9 cellular contexts compared by ENCODE assay signal in genomic region chr7:151382079-151382885, GRCh38. TPM values are rescaled to one million over a fixed set of nuclear protein-coding genes. Genes with fewer than 3 reads are reported as not detected.
DNase-seq lines count a peak whose midpoint lies in the region; ATAC-seq lines count a peak whose summit lies in the region.
"Had no signal": no experiment of that assay in that cellular context is flagged by ENCODE, and none has a peak within 500 bp of the region (broad histone marks: within the 10 kb centered on the region; RNA-seq: fewer than 3 reads in every experiment).

No MANE protein-coding gene starts in this region.

- H3K4me1 Mint-ChIP-seq in T-helper 17 cell, result peaks cover 20% of the 10 kb centered on the region
- peaks cover 7 to 14% of the 10 kb centered on the region in 2 donors for H3K4me1 Mint-ChIP-seq in effector memory CD8-positive, alpha-beta T cell (ENCODE audit: low read depth in 2 of 2)

- intact Hi-C loops in sciatic nerve (cut with DNase I), result no loop called here

- H3K9me3 Mint-ChIP-seq in effector memory CD8-positive, alpha-beta T cell, result no peaks in the 10 kb centered on the region

- in situ Hi-C loops in KBM-7 (cut with MboI; ENCODE audit: low pct_unique_long_range_greater_than_20kb, low sequenced_read_pairs), result no loop called here

- peak overlapping the region; percentile 97 for H3K27ac Mint-ChIP-seq in T-helper 17 cell
- H3K27ac Mint-ChIP-seq in effector memory CD8-positive, alpha-beta T cell, result peak overlapping the region; percentile 74 to 91

- peaks cover 2% of the 10 kb centered on the region for H3K36me3 Mint-ChIP-seq in T-helper 17 cell (ENCODE audit: low read depth)
- peaks cover 32% of the 10 kb centered on the region for H3K36me3 Mint-ChIP-seq in effector memory CD8-positive, alpha-beta T cell (ENCODE audit: insufficient read depth)

- DNase-seq in NCI-H146 (lab: John Stamatoyannopoulos, UW), result peak; percentile 26
- DNase-seq in NCI-H146 treated with DMSO at 0.1 percent for 48 hours (lab: John Stamatoyannopoulos, UW; ENCODE audit: unreplicated experiment), result no peak
- DNase-seq in T-helper 17 cell, result peak; percentile 53 to 73 (median 66)
- DNase-seq in effector memory CD8-positive, alpha-beta T cell, result peak in 2 of 3 experiments; percentile 61 to 62
- DNase-seq in sciatic nerve (ENCODE audit: low spot score), result peak; percentile 59
- no peak for DNase-seq in NK-92 treated with Interleukin-12 subunit alpha and Interleukin-12 subunit beta, amount 100 ng/mL, for 24 hours (lab: John Stamatoyannopoulos, UW)
- no peak for DNase-seq in KBM-7
- DNase-seq: Karpas-422 had no signal

- H3K27me3 Mint-ChIP-seq in T-helper 17 cell, result no peaks in the 10 kb centered on the region
- H3K27me3 Mint-ChIP-seq in effector memory CD8-positive, alpha-beta T cell, result peaks cover 9 to 14% of the 10 kb centered on the region in 2 donors

- H3K4me3 Mint-ChIP-seq in T-helper 17 cell, result peak overlapping the region; percentile 91
- H3K4me3 Mint-ChIP-seq in effector memory CD8-positive, alpha-beta T cell, result peak overlapping the region; percentile 82 to 84

- ATAC-seq in T-helper 17 cell (peak; percentile 81), sciatic nerve (peak; percentile 2), HG03025 (IDR thresholded peaks at IDR 0.05; ENCODE audit: low FRiP score, unreplicated experiment) (no peak)
- ATAC-seq in effector memory CD8-positive, alpha-beta T cell (replicated peaks), result peak; percentile 72

- H3K9me3 ChIP-seq in T-helper 17 cell (ENCODE audit: control insufficient read depth, low read length, poor library complexity, severe bottlenecking), result no peaks in the 10 kb centered on the region

RNA-seq across cellular contexts. Expression of gene WDR86, which starts 27.6 kb away (rescaled TPM):
- 10 to 100 TPM in 1 of 2 donors, 1 to 10 TPM in 1; 9.7 to 24.4 TPM for total RNA-seq in T-helper 17 cell
- total RNA-seq in sciatic nerve, result 101 TPM

RNA-seq across cellular contexts. Expression of gene NUB1, which starts 40.7 kb away (rescaled TPM):
- 10 to 100 TPM; 71.9 to 87.2 TPM for total RNA-seq in T-helper 17 cell
- 48.5 TPM for total RNA-seq in sciatic nerve

RNA-seq across cellular contexts. Expression of gene CRYGN, which starts 57.7 kb away (rescaled TPM):
- under 1 TPM in 1 of 2 donors, not detected in 1; 0.99 TPM for total RNA-seq in T-helper 17 cell
- total RNA-seq in sciatic nerve, result 3.9 TPM

Comparison
In these comparisons a context has a peak if more than half of its experiments do, and no peak if none do; other contexts are left out.
1. DNase-seq: peak in NCI-H146 (single experiment), T-helper 17 cell (3 of 3), effector memory CD8-positive, alpha-beta T cell (2 of 3) and sciatic nerve (single experiment); none in NCI-H146 treated with DMSO at 0.1 percent for 48 hours (single experiment), NK-92 treated with Interleukin-12 subunit alpha and Interleukin-12 subunit beta, amount 100 ng/mL, for 24 hours (single experiment) and KBM-7 (single experiment).